ENCODE assay signal across 37 cellular contexts in the genomic region with DNA sequence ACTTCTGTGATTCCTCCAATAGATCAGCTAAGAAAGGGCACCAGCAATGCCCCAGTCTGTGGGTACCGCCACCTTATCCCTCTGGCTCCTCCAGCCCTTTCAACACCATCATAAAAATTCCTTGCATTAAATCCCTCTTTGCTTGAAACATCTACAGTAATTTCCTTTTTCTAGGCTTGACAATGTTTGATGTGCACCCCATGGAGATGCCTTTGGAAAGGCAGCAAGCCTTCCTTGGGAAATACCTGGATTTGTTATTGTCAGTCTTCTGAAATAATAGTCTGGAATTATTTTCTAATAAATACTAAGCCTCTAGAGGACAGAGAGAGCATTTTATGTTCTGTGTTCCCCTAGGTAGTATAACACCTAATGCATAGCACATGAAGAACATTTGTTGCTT. TPM values are rescaled to one million over a fixed set of nuclear protein-coding genes. Genes with fewer than 3 reads are reported as not detected.
"Had no signal": no experiment of that assay in that cellular context is flagged by ENCODE, and none has a peak within 500 bp of the region (broad histone marks: within the 10 kb centered on the region; RNA-seq: fewer than 3 reads in every experiment).

No MANE protein-coding gene starts in this region.

- DNase-seq: activated effector memory CD4-positive, alpha-beta T cell treated with anti-CD3 and anti-CD28 coated beads, Interleukin-2, amount 50 U/mL, for 16 hours; activated effector memory CD4-positive, alpha-beta T cell treated with Interleukin-2 at 50 U/mL for 16 hours; activated gamma-delta T cell; activated gamma-delta T cell treated with Interleukin-2 at 50 U/mL for 16 hours; activated naive CD4-positive, alpha-beta T cell; activated naive CD4-positive, alpha-beta T cell treated with anti-CD3 and anti-CD28 coated beads for 36 hours; activated naive CD4-positive, alpha-beta T cell treated with anti-CD3 and anti-CD28 coated beads, Interleukin-2, amount 10 ng/mL, durations not matched to agents 7 days and 5 days; activated naive CD4-positive, alpha-beta T cell treated with anti-CD3 and anti-CD28 coated beads, Interleukin-2, amount 50 U/mL, for 16 hours; activated naive CD4-positive, alpha-beta T cell treated with Interleukin-2 at 50 U/mL for 16 hours; activated naive CD8-positive, alpha-beta T cell treated with anti-CD3 and anti-CD28 coated beads for 36 hours; activated naive CD8-positive, alpha-beta T cell treated with anti-CD3 and anti-CD28 coated beads, Interleukin-2, amount 10 ng/mL, durations not matched to agents 7 days and 5 days; activated naive CD8-positive, alpha-beta T cell treated with anti-CD3 and anti-CD28 coated beads, Interleukin-2, amount 50 U/mL, for 24 hours; activated T-cell treated with anti-CD3 and anti-CD28 coated beads, Interleukin-2, amount 50 U/mL, for 24 hours; activated T-cell treated with anti-CD3 and anti-CD28 coated beads, Interleukin-2, amount 50 U/mL, for 4 hours; activated T-cell treated with anti-CD3 and anti-CD28 coated beads, Interleukin-2, amount 50 U/mL, for 48 hours; activated T-cell treated with anti-CD3 and anti-CD28 coated beads, Interleukin-2, amount 50 U/mL, for 72 hours; adrenal gland; amniotic stem cell; amygdala; anterior cingulate cortex; aorta; body of pancreas; brain microvascular endothelial cell; caudate nucleus; central memory CD4-positive, alpha-beta T cell; cerebellar nuclear complex had no signal

- H3K27ac ChIP-seq: adrenal gland, ascending aorta, body of pancreas, brain microvascular endothelial cell, breast epithelium, cardiac muscle cell had no signal

- ATAC-seq: activated naive CD4-positive, alpha-beta T cell treated with anti-CD3 and anti-CD28 coated beads, Interleukin-2, amount 50 U/mL, for 72 hours; activated naive CD8-positive, alpha-beta T cell treated with anti-CD3 and anti-CD28 coated beads, Interleukin-2, amount 50 U/mL, for 24 hours; activated T-cell treated with anti-CD3 and anti-CD28 coated beads, Interleukin-2, amount 50 U/mL, for 4 hours; activated T-cell treated with anti-CD3 and anti-CD28 coated beads, Interleukin-2, amount 50 U/mL, for 72 hours; activated T-helper 17 cell treated with anti-CD3 and anti-CD28 coated beads, Interleukin-2, amount 50 U/mL, for 72 hours; body of pancreas had no signal

- H3K4me1 ChIP-seq: adrenal gland, ascending aorta, body of pancreas, breast epithelium had no signal

- H3K36me3 Mint-ChIP-seq: activated naive CD4-positive, alpha-beta T cell treated with anti-CD3 and anti-CD28 coated beads, Interleukin-2, amount 10 ng/mL, durations not matched to agents 7 days and 5 days; activated naive CD4-positive, alpha-beta T cell treated with anti-CD3 and anti-CD28 coated beads, Interleukin-2, amount 50 U/mL, for 24 hours; activated naive CD4-positive, alpha-beta T cell treated with anti-CD3 and anti-CD28 coated beads, Interleukin-2, amount 50 U/mL, for 72 hours; activated naive CD8-positive, alpha-beta T cell; activated naive CD8-positive, alpha-beta T cell treated with anti-CD3 and anti-CD28 coated beads for 36 hours; activated naive CD8-positive, alpha-beta T cell treated with anti-CD3 and anti-CD28 coated beads, Interleukin-2, amount 10 ng/mL, durations not matched to agents 7 days and 5 days; brain had no signal

- H3K4me3 Mint-ChIP-seq: activated naive CD4-positive, alpha-beta T cell treated with anti-CD3 and anti-CD28 coated beads for 36 hours; activated naive CD4-positive, alpha-beta T cell treated with anti-CD3 and anti-CD28 coated beads, Interleukin-2, amount 10 ng/mL, durations not matched to agents 7 days and 5 days; activated naive CD4-positive, alpha-beta T cell treated with anti-CD3 and anti-CD28 coated beads, Interleukin-2, amount 50 U/mL, for 24 hours; activated naive CD8-positive, alpha-beta T cell; activated naive CD8-positive, alpha-beta T cell treated with anti-CD3 and anti-CD28 coated beads for 36 hours; activated naive CD8-positive, alpha-beta T cell treated with anti-CD3 and anti-CD28 coated beads, Interleukin-2, amount 10 ng/mL, durations not matched to agents 7 days and 5 days; activated naive CD8-positive, alpha-beta T cell treated with anti-CD3 and anti-CD28 coated beads, Interleukin-2, amount 50 U/mL, for 24 hours; activated T-cell treated with anti-CD3 and anti-CD28 coated beads, Interleukin-2, amount 50 U/mL, for 24 hours; activated T-cell treated with anti-CD3 and anti-CD28 coated beads, Interleukin-2, amount 50 U/mL, for 4 hours; activated T-cell treated with anti-CD3 and anti-CD28 coated beads, Interleukin-2, amount 50 U/mL, for 72 hours; activated T-helper 1 cell treated with anti-CD3 and anti-CD28 coated beads, Interleukin-12 subunit alpha, Interleukin-12 subunit beta, Interleukin-2, Interleukin-4 antibody, amounts not matched to agents 30 ng/mL and 10 ng/mL and 1 ng/mL, durations not matched to agents 14 hours and 24 hours and 36 hours; activated T-helper 17 cell treated with anti-CD3 and anti-CD28 coated beads, Interleukin-2, amount 50 U/mL, for 72 hours; brain; central memory CD8-positive, alpha-beta T cell had no signal

- H3K27me3 ChIP-seq: adrenal gland, ascending aorta, body of pancreas, brain microvascular endothelial cell, breast epithelium had no signal

- H3K9me3 ChIP-seq: adrenal gland, ascending aorta, body of pancreas, breast epithelium had no signal

- H3K27me3 Mint-ChIP-seq: activated naive CD4-positive, alpha-beta T cell treated with anti-CD3 and anti-CD28 coated beads, Interleukin-2, amount 10 ng/mL, durations not matched to agents 7 days and 5 days; activated naive CD4-positive, alpha-beta T cell treated with anti-CD3 and anti-CD28 coated beads, Interleukin-2, amount 50 U/mL, for 24 hours; activated naive CD8-positive, alpha-beta T cell treated with anti-CD3 and anti-CD28 coated beads for 36 hours; activated naive CD8-positive, alpha-beta T cell treated with anti-CD3 and anti-CD28 coated beads, Interleukin-2, amount 10 ng/mL, durations not matched to agents 7 days and 5 days; activated naive CD8-positive, alpha-beta T cell treated with anti-CD3 and anti-CD28 coated beads, Interleukin-2, amount 50 U/mL, for 24 hours; activated T-cell treated with anti-CD3 and anti-CD28 coated beads, Interleukin-2, amount 50 U/mL, for 24 hours; activated T-helper 17 cell treated with anti-CD3 and anti-CD28 coated beads, Interleukin-2, amount 50 U/mL, for 72 hours; brain; central memory CD8-positive, alpha-beta T cell had no signal

- H3K4me3 ChIP-seq: adrenal gland, ascending aorta, body of pancreas, breast epithelium, cardiac muscle cell had no signal

- H3K4me1 Mint-ChIP-seq: activated naive CD4-positive, alpha-beta T cell treated with anti-CD3 and anti-CD28 coated beads, Interleukin-2, amount 10 ng/mL, durations not matched to agents 7 days and 5 days; activated naive CD4-positive, alpha-beta T cell treated with anti-CD3 and anti-CD28 coated beads, Interleukin-2, amount 50 U/mL, for 24 hours; activated naive CD8-positive, alpha-beta T cell treated with anti-CD3 and anti-CD28 coated beads for 36 hours; activated naive CD8-positive, alpha-beta T cell treated with anti-CD3 and anti-CD28 coated beads, Interleukin-2, amount 10 ng/mL, durations not matched to agents 7 days and 5 days; activated naive CD8-positive, alpha-beta T cell treated with anti-CD3 and anti-CD28 coated beads, Interleukin-2, amount 50 U/mL, for 24 hours; activated T-helper 17 cell treated with anti-CD3 and anti-CD28 coated beads, Interleukin-2, amount 50 U/mL, for 72 hours; central memory CD8-positive, alpha-beta T cell had no signal

- H3K27ac Mint-ChIP-seq: activated naive CD4-positive, alpha-beta T cell treated with anti-CD3 and anti-CD28 coated beads for 36 hours; activated naive CD4-positive, alpha-beta T cell treated with anti-CD3 and anti-CD28 coated beads, Interleukin-2, amount 10 ng/mL, durations not matched to agents 7 days and 5 days; activated naive CD4-positive, alpha-beta T cell treated with anti-CD3 and anti-CD28 coated beads, Interleukin-2, amount 50 U/mL, for 24 hours; activated naive CD4-positive, alpha-beta T cell treated with anti-CD3 and anti-CD28 coated beads, Interleukin-2, amount 50 U/mL, for 72 hours; activated naive CD8-positive, alpha-beta T cell; activated naive CD8-positive, alpha-beta T cell treated with anti-CD3 and anti-CD28 coated beads for 36 hours; activated naive CD8-positive, alpha-beta T cell treated with anti-CD3 and anti-CD28 coated beads, Interleukin-2, amount 10 ng/mL, durations not matched to agents 7 days and 5 days; activated naive CD8-positive, alpha-beta T cell treated with anti-CD3 and anti-CD28 coated beads, Interleukin-2, amount 50 U/mL, for 24 hours; activated T-cell treated with anti-CD3 and anti-CD28 coated beads, Interleukin-2, amount 50 U/mL, for 24 hours; activated T-cell treated with anti-CD3 and anti-CD28 coated beads, Interleukin-2, amount 50 U/mL, for 72 hours; activated T-helper 1 cell treated with anti-CD3 and anti-CD28 coated beads, Interleukin-12 subunit alpha, Interleukin-12 subunit beta, Interleukin-2, Interleukin-4 antibody, amounts not matched to agents 30 ng/mL and 10 ng/mL and 1 ng/mL, durations not matched to agents 14 hours and 24 hours and 36 hours; activated T-helper 17 cell treated with anti-CD3 and anti-CD28 coated beads, Interleukin-2, amount 50 U/mL, for 72 hours; activated T-helper 2 cell treated with anti-CD3 and anti-CD28 coated beads, Interferon-gamma antibody, Interleukin-2, Interleukin-4, amounts not matched to agents 10 μg/mL and 5 μg/mL and 100 μg/mL, durations not matched to agents 14 hours and 24 hours and 36 hours; brain had no signal

- H3K36me3 ChIP-seq: adrenal gland, ascending aorta, brain microvascular endothelial cell, breast epithelium, cardiac muscle cell had no signal

RNA-seq across cellular contexts. Expression of a gene that starts 46.1 kb away (rescaled TPM):
- total RNA-seq: activated naive CD4-positive, alpha-beta T cell treated with anti-CD3 and anti-CD28 coated beads for 36 hours; activated naive CD4-positive, alpha-beta T cell treated with anti-CD3 and anti-CD28 coated beads, Interleukin-2, amount 50 U/mL, for 72 hours; activated naive CD8-positive, alpha-beta T cell treated with anti-CD3 and anti-CD28 coated beads for 36 hours; activated naive CD8-positive, alpha-beta T cell treated with anti-CD3 and anti-CD28 coated beads, Interleukin-2, amount 10 ng/mL, durations not matched to agents 7 days and 5 days; activated T-cell treated with anti-CD3 and anti-CD28 coated beads, Interleukin-2, amount 50 U/mL, for 72 hours; activated T-helper 1 cell treated with anti-CD3 and anti-CD28 coated beads, Interleukin-12 subunit alpha, Interleukin-12 subunit beta, Interleukin-2, Interleukin-4 antibody, amounts not matched to agents 30 ng/mL and 10 ng/mL and 1 ng/mL, durations not matched to agents 14 hours and 24 hours and 36 hours; activated T-helper 17 cell treated with anti-CD3 and anti-CD28 coated beads, Interleukin-2, amount 50 U/mL, for 72 hours; activated T-helper 2 cell treated with anti-CD3 and anti-CD28 coated beads, Interferon-gamma antibody, Interleukin-2, Interleukin-4, amounts not matched to agents 10 μg/mL and 5 μg/mL and 100 μg/mL, durations not matched to agents 14 hours and 24 hours and 36 hours had no signal
